In the genomic region with DNA sequence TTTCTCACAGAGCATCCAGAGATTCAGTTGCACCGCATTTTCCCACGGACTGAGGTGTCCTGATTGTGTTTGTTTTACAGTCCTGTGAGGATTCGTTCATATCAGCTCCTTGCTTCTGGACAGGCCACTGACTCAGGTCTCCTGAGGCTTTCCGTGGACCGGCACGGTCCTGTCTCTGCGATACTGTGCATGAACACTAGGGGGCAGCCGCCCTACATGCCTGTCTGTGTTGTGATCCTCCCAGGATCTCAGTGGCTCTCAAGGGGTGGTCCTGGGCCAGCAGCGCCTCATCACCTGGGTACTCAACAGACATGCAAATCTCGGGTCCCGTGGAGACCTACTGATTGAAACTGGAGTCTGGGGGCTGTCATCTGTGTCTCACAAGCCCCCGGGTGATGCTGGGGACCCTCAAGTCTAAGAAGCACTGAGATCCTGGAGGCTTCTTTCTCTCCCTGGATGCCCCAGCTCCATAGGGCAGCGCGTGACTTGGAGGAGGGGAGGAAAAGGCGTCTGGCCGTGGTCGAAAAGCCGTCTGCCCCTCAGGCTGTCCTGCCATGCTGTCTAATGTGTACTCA, we compare ENCODE assay signal across 1 cellular context.
A peak's percentile ranks its signal among the peaks of the same experiment; 100 is the strongest.
TF ChIP-seq lines count a peak whose summit lies in the region.

No MANE protein-coding gene starts in this region.

TF ChIP-seq in HepG2, 621 proteins besides CTCF, POLR2A, EP300 and RAD21 (continued from another document and continues in another):
- TF ChIP-seq, protein P1, sequence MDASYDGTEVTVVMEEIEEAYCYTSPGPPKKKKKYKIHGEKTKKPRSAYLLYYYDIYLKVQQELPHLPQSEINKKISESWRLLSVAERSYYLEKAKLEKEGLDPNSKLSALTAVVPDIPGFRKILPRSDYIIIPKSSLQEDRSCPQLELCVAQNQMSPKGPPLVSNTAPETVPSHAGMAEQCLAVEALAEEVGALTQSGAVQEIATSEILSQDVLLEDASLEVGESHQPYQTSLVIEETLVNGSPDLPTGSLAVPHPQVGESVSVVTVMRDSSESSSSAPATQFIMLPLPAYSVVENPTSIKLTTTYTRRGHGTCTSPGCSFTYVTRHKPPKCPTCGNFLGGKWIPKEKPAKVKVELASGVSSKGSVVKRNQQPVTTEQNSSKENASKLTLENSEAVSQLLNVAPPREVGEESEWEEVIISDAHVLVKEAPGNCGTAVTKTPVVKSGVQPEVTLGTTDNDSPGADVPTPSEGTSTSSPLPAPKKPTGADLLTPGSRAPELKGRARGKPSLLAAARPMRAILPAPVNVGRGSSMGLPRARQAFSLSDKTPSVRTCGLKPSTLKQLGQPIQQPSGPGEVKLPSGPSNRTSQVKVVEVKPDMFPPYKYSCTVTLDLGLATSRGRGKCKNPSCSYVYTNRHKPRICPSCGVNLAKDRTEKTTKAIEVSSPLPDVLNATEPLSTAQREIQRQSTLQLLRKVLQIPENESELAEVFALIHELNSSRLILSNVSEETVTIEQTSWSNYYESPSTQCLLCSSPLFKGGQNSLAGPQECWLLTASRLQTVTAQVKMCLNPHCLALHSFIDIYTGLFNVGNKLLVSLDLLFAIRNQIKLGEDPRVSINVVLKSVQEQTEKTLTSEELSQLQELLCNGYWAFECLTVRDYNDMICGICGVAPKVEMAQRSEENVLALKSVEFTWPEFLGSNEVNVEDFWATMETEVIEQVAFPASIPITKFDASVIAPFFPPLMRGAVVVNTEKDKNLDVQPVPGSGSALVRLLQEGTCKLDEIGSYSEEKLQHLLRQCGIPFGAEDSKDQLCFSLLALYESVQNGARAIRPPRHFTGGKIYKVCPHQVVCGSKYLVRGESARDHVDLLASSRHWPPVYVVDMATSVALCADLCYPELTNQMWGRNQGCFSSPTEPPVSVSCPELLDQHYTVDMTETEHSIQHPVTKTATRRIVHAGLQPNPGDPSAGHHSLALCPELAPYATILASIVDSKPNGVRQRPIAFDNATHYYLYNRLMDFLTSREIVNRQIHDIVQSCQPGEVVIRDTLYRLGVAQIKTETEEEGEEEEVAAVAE (CRISPR knock-in tag; IDR thresholded peaks at IDR 0.05; ENCODE audit: borderline replicate concordance) = peak; percentile 75; the same call in 1 of the 2 replicates
- TF ChIP-seq, protein P2, sequence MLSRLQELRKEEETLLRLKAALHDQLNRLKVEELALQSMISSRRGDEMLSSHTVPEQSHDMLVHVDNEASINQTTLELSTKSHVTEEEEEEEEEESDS (CRISPR knock-in tag; IDR thresholded peaks at IDR 0.05; ENCODE audit: borderline replicate concordance) = no peak
- TF ChIP-seq SALL1 (CRISPR knock-in tag; IDR thresholded peaks at IDR 0.05) (peak; percentile 93), ELF1 (CRISPR knock-in tag; IDR thresholded peaks at IDR 0.05) (peak; percentile 45; the same call in 1 of the 2 replicates), WIZ (CRISPR knock-in tag; IDR thresholded peaks at IDR 0.05) (no peak), EED (CRISPR knock-in tag; IDR thresholded peaks at IDR 0.05) (peak; percentile 86; the same call in 1 of the 2 replicates), ZNF136 (CRISPR knock-in tag; IDR thresholded peaks at IDR 0.05; ENCODE audit: low read depth) (peak; percentile 88; the same call in 1 of the 2 replicates), MYC (CRISPR knock-in tag; IDR thresholded peaks at IDR 0.05; ENCODE audit: borderline replicate concordance) (peak; percentile 56; the same call in 1 of the 2 replicates), ZNF446 (CRISPR knock-in tag; IDR thresholded peaks at IDR 0.05) (no peak), PLRG1 (conservative IDR thresholded peaks at IDR 0.05) (no peak), ZNF781 (CRISPR knock-in tag; IDR thresholded peaks at IDR 0.05; ENCODE audit: borderline replicate concordance, not compliant biosample characterization) (peak; percentile 58), SP1 (IDR thresholded peaks at IDR 0.05) (no peak), SP1 (CRISPR knock-in tag; IDR thresholded peaks at IDR 0.05) (no peak; the same call in 1 of the 2 replicates), RXRA (CRISPR knock-in tag; IDR thresholded peaks at IDR 0.05) (peak; percentile 75), ZNF615 (CRISPR knock-in tag; IDR thresholded peaks at IDR 0.05; ENCODE audit: borderline replicate concordance) (no peak), ARNTL (CRISPR knock-in tag; IDR thresholded peaks at IDR 0.05) (peak; percentile 60; the same call in 1 of the 2 replicates), SMC3 (IDR thresholded peaks at IDR 0.05; ENCODE audit: low read length) (peak; percentile 99), ZSCAN31 (CRISPR knock-in tag; IDR thresholded peaks at IDR 0.05; ENCODE audit: low read depth) (peak; percentile 64), ZFX (CRISPR knock-in tag; IDR thresholded peaks at IDR 0.05; ENCODE audit: low read depth) (peak; percentile 51; the same call in 1 of the 2 replicates), ATF7 (IDR thresholded peaks at IDR 0.05) (no peak), ATF7 (CRISPR knock-in tag; IDR thresholded peaks at IDR 0.05) (no peak), ZNF501 (CRISPR knock-in tag; IDR thresholded peaks at IDR 0.05) (peak; percentile 77; the same call in 1 of the 2 replicates), SNAI1 (CRISPR knock-in tag; IDR thresholded peaks at IDR 0.05; ENCODE audit: borderline replicate concordance) (no peak), ZNF180 (CRISPR knock-in tag; IDR thresholded peaks at IDR 0.05; ENCODE audit: borderline replicate concordance, low read depth) (no peak), ZBTB20 (CRISPR knock-in tag; IDR thresholded peaks at IDR 0.05; ENCODE audit: borderline replicate concordance, low read depth) (no peak), ZSCAN21 (CRISPR knock-in tag; IDR thresholded peaks at IDR 0.05; ENCODE audit: borderline replicate concordance) (no peak)
- TF ChIP-seq, protein P3, sequence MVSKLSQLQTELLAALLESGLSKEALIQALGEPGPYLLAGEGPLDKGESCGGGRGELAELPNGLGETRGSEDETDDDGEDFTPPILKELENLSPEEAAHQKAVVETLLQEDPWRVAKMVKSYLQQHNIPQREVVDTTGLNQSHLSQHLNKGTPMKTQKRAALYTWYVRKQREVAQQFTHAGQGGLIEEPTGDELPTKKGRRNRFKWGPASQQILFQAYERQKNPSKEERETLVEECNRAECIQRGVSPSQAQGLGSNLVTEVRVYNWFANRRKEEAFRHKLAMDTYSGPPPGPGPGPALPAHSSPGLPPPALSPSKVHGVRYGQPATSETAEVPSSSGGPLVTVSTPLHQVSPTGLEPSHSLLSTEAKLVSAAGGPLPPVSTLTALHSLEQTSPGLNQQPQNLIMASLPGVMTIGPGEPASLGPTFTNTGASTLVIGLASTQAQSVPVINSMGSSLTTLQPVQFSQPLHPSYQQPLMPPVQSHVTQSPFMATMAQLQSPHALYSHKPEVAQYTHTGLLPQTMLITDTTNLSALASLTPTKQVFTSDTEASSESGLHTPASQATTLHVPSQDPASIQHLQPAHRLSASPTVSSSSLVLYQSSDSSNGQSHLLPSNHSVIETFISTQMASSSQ (IDR thresholded peaks at IDR 0.05; ENCODE audit: low read depth) = no peak
- TF ChIP-seq, protein P3 (CRISPR knock-in tag; IDR thresholded peaks at IDR 0.05; ENCODE audit: borderline replicate concordance) = peak; percentile 76; the same call in 1 of the 2 replicates
- TF ChIP-seq, protein P4, sequence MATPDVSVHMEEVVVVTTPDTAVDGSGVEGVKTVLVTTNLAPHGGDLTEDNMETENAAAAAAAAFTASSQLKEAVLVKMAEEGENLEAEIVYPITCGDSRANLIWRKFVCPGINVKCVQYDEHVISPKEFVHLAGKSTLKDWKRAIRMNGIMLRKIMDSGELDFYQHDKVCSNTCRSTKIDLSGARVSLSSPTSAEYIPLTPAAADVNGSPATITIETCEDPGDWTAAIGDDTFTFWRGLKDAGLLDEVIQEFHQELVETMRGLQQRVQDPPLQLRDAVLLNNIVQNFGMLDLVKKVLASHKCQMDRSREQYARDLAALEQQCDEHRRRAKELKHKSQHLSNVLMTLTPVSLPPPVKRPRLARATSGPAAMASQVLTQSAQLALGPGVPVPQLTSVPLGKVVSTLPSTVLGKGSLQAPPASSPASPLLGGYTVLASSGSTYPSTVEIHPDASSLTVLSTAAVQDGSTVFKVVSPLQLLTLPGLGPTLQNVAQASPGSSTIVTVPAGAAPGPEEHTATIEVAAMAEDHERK (CRISPR knock-in tag; IDR thresholded peaks at IDR 0.05; ENCODE audit: low read depth) = no peak
- TF ChIP-seq, protein P5, sequence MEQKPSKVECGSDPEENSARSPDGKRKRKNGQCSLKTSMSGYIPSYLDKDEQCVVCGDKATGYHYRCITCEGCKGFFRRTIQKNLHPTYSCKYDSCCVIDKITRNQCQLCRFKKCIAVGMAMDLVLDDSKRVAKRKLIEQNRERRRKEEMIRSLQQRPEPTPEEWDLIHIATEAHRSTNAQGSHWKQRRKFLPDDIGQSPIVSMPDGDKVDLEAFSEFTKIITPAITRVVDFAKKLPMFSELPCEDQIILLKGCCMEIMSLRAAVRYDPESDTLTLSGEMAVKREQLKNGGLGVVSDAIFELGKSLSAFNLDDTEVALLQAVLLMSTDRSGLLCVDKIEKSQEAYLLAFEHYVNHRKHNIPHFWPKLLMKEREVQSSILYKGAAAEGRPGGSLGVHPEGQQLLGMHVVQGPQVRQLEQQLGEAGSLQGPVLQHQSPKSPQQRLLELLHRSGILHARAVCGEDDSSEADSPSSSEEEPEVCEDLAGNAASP (CRISPR knock-in tag; IDR thresholded peaks at IDR 0.05; ENCODE audit: borderline replicate concordance) = peak; percentile 82; the same call in 1 of the 2 replicates
- TF ChIP-seq, protein P6, sequence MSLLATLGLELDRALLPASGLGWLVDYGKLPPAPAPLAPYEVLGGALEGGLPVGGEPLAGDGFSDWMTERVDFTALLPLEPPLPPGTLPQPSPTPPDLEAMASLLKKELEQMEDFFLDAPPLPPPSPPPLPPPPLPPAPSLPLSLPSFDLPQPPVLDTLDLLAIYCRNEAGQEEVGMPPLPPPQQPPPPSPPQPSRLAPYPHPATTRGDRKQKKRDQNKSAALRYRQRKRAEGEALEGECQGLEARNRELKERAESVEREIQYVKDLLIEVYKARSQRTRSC (CRISPR knock-in tag; IDR thresholded peaks at IDR 0.05; ENCODE audit: low read depth) = 0 out of 2 replicates have a peak, but pooled peaks have one; percentile 37
- TF ChIP-seq, protein P7, sequence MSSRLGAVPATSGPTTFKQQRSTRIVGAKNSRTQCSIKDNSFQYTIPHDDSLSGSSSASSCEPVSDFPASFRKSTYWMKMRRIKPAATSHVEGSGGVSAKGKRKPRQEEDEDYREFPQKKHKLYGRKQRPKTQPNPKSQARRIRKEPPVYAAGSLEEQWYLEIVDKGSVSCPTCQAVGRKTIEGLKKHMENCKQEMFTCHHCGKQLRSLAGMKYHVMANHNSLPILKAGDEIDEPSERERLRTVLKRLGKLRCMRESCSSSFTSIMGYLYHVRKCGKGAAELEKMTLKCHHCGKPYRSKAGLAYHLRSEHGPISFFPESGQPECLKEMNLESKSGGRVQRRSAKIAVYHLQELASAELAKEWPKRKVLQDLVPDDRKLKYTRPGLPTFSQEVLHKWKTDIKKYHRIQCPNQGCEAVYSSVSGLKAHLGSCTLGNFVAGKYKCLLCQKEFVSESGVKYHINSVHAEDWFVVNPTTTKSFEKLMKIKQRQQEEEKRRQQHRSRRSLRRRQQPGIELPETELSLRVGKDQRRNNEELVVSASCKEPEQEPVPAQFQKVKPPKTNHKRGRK (CRISPR knock-in tag; IDR thresholded peaks at IDR 0.05) = 0 out of 2 replicates have a peak, but pooled peaks have one; percentile 12
- TF ChIP-seq, protein P8, sequence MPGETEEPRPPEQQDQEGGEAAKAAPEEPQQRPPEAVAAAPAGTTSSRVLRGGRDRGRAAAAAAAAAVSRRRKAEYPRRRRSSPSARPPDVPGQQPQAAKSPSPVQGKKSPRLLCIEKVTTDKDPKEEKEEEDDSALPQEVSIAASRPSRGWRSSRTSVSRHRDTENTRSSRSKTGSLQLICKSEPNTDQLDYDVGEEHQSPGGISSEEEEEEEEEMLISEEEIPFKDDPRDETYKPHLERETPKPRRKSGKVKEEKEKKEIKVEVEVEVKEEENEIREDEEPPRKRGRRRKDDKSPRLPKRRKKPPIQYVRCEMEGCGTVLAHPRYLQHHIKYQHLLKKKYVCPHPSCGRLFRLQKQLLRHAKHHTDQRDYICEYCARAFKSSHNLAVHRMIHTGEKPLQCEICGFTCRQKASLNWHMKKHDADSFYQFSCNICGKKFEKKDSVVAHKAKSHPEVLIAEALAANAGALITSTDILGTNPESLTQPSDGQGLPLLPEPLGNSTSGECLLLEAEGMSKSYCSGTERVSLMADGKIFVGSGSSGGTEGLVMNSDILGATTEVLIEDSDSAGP (CRISPR knock-in tag; IDR thresholded peaks at IDR 0.05; ENCODE audit: borderline replicate concordance) = peak; percentile 78
- TF ChIP-seq, protein P9, sequence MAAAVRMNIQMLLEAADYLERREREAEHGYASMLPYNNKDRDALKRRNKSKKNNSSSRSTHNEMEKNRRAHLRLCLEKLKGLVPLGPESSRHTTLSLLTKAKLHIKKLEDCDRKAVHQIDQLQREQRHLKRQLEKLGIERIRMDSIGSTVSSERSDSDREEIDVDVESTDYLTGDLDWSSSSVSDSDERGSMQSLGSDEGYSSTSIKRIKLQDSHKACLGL (CRISPR knock-in tag; IDR thresholded peaks at IDR 0.05) = no peak
- TF ChIP-seq, protein P10, sequence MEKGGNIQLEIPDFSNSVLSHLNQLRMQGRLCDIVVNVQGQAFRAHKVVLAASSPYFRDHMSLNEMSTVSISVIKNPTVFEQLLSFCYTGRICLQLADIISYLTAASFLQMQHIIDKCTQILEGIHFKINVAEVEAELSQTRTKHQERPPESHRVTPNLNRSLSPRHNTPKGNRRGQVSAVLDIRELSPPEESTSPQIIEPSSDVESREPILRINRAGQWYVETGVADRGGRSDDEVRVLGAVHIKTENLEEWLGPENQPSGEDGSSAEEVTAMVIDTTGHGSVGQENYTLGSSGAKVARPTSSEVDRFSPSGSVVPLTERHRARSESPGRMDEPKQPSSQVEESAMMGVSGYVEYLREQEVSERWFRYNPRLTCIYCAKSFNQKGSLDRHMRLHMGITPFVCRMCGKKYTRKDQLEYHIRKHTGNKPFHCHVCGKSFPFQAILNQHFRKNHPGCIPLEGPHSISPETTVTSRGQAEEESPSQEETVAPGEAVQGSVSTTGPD (CRISPR knock-in tag; IDR thresholded peaks at IDR 0.05) = no peak
